ENCODE assay signal across 13 cellular contexts in the genomic region with DNA sequence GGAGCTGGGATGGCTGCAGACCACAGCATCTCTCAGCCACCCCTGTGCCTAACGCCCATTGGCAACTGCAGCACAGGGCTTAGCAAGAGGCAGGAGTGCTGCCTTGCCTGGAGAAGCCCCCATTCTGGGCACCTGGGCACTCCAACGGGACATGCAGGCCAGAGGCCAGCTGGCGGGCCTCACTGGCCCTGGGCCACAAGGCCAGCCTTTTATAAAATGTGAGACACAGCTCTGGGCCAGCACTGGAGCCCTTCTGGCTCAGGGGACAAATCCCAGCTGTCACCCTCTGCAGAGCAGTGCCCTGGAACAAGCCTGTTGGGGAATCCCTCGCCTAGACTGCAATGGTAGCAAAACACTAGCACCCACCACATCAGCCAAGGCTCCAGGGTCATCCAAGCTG.
"Had no signal": no experiment of that assay in that cellular context is flagged by ENCODE, and none has a peak within 500 bp of the region (broad histone marks: within the 10 kb centered on the region; RNA-seq: fewer than 3 reads in every experiment).

No MANE protein-coding gene starts in this region.

- H3K4me1 ChIP-seq: gastroesophageal sphincter, stomach had no signal

- H3K9me3 ChIP-seq: gastroesophageal sphincter, stomach, thoracic aorta had no signal

- ATAC-seq: activated CD8-positive, alpha-beta T cell treated with anti-CD3 and anti-CD28 coated beads, Interleukin-2, amount 10 ng/mL, durations not matched to agents 7 days and 5 days; gastroesophageal sphincter; left cardiac atrium had no signal

- DNase-seq: activated CD4-positive, alpha-beta T cell treated with anti-CD3 and anti-CD28 coated beads for 4 hours; activated CD8-positive, alpha-beta memory T cell treated with anti-CD3 and anti-CD28 coated beads, Interleukin-2, amount 50 U/mL, for 48 hours; activated CD8-positive, alpha-beta T cell treated with anti-CD3 and anti-CD28 coated beads, Interleukin-2, amount 10 ng/mL, durations not matched to agents 7 days and 5 days; effector CD4-positive, alpha-beta T cell; immature natural killer cell; left cardiac atrium; mammary epithelial cell; stimulated activated CD4-positive, alpha-beta T cell treated with anti-CD3 and anti-CD28 coated beads, Interleukin-4, amount 100 ng/mL, for 24 hours; stomach; T-helper 1 cell had no signal

- H3K27ac ChIP-seq: gastroesophageal sphincter, stomach, thoracic aorta, VCaP had no signal

- H3K4me3 ChIP-seq: gastroesophageal sphincter, stomach, thoracic aorta had no signal

- H3K36me3 ChIP-seq: gastroesophageal sphincter, stomach, thoracic aorta had no signal
